ENCODE assay signal across 3 cellular contexts in genomic region chr7:129216821-129217416, GRCh38.
A peak's percentile ranks its signal among the peaks of the same experiment; 100 is the strongest.
TF ChIP-seq lines count a peak whose summit lies in the region.
"Not testable (repeated sequence)": the region's sequence is repeated elsewhere in the genome, so short reads cannot be mapped to it uniquely, and the experiment has no call there.

No MANE protein-coding gene starts in this region.

TF ChIP-seq in HEK293, 187 proteins besides CTCF, POLR2A, EP300 and RAD21:
- peak; percentile 61; the same call in 1 of the 2 replicates for TF ChIP-seq ZSCAN16 (tag by site-specific recombination; IDR thresholded peaks at IDR 0.05)

TF ChIP-seq in K562, 482 proteins besides CTCF, POLR2A, EP300 and RAD21:
- TF ChIP-seq CBFA2T3 (IDR thresholded peaks at IDR 0.05) (peak; percentile 44), CBFA2T2 (conservative IDR thresholded peaks at IDR 0.05) (peak; percentile 23; the same call in 1 of the 2 replicates)

TF ChIP-seq in HepG2, 621 proteins besides CTCF, POLR2A, EP300 and RAD21:
- peak; percentile 32; the same call in 1 of the 2 replicates for TF ChIP-seq ZGPAT (CRISPR knock-in tag; IDR thresholded peaks at IDR 0.05)
- peak; percentile 47; the same call in 1 of the 2 replicates for TF ChIP-seq HOXA3 (CRISPR knock-in tag; IDR thresholded peaks at IDR 0.05)
- TF ChIP-seq FOXJ3 (CRISPR knock-in tag; IDR thresholded peaks at IDR 0.05; ENCODE audit: borderline replicate concordance), result 0 out of 2 replicates have a peak, but pooled peaks have one; percentile 29
- peak; percentile 60; the same call in 1 of the 2 replicates for TF ChIP-seq ONECUT2 (CRISPR knock-in tag; IDR thresholded peaks at IDR 0.05)
- 0 out of 2 replicates have a peak, but pooled peaks have one; percentile 63 for TF ChIP-seq MLX (CRISPR knock-in tag; IDR thresholded peaks at IDR 0.05)
- TF ChIP-seq NCOA2 (CRISPR knock-in tag; IDR thresholded peaks at IDR 0.05), result 0 out of 2 replicates have a peak, but pooled peaks have one; percentile 28
- TF ChIP-seq ZMYM3 (CRISPR knock-in tag; IDR thresholded peaks at IDR 0.05), result 0 out of 2 replicates have a peak, but pooled peaks have one; percentile 25
- peak; percentile 72 for TF ChIP-seq BCL6 (CRISPR knock-in tag; IDR thresholded peaks at IDR 0.05)
- TF ChIP-seq GATAD2A (CRISPR knock-in tag; IDR thresholded peaks at IDR 0.05), result peak; percentile 72
- peak; percentile 63; the same call in 1 of the 2 replicates for TF ChIP-seq MIXL1 (CRISPR knock-in tag; IDR thresholded peaks at IDR 0.05)
- not testable (repeated sequence) for TF ChIP-seq SOX13 (IDR thresholded peaks at IDR 0.05)
- peak in 1 of 2 experiments; percentile 57; a peak in 2 of 4 replicates for TF ChIP-seq SOX13 (CRISPR knock-in tag; conservative IDR thresholded peaks at IDR 0.05 in 1 of 2, IDR thresholded peaks at IDR 0.05 in 1 of 2)
- peak; percentile 27; the same call in 1 of the 2 replicates for TF ChIP-seq TFE3 (CRISPR knock-in tag; IDR thresholded peaks at IDR 0.05)
- TF ChIP-seq KLF12 (CRISPR knock-in tag; IDR thresholded peaks at IDR 0.05; ENCODE audit: borderline replicate concordance), result 0 out of 2 replicates have a peak, but pooled peaks have one; percentile 26
- peak; percentile 27; the same call in 1 of the 2 replicates for TF ChIP-seq SOX5 (CRISPR knock-in tag; IDR thresholded peaks at IDR 0.05; ENCODE audit: borderline replicate concordance)
- TF ChIP-seq MED1 (CRISPR knock-in tag; IDR thresholded peaks at IDR 0.05), result peak; percentile 21; the same call in 1 of the 2 replicates
- TF ChIP-seq FOXK1 (CRISPR knock-in tag; IDR thresholded peaks at IDR 0.05; ENCODE audit: borderline replicate concordance, low read depth), result 0 out of 2 replicates have a peak, but pooled peaks have one; percentile 4
- TF ChIP-seq ARID5B (CRISPR knock-in tag; IDR thresholded peaks at IDR 0.05), result peak; percentile 76; the same call in 1 of the 2 replicates
- TF ChIP-seq FOXA3 (CRISPR knock-in tag; IDR thresholded peaks at IDR 0.05), result 0 out of 2 replicates have a peak, but pooled peaks have one; percentile 37
- peak; percentile 35; the same call in 1 of the 2 replicates for TF ChIP-seq FOXP4 (CRISPR knock-in tag; IDR thresholded peaks at IDR 0.05)
- TF ChIP-seq HNF4A (CRISPR knock-in tag; IDR thresholded peaks at IDR 0.05), result peak; percentile 24; the same call in 1 of the 2 replicates
- peak; percentile 88 for TF ChIP-seq ZNF652 (CRISPR knock-in tag; IDR thresholded peaks at IDR 0.05; ENCODE audit: borderline replicate concordance, low read depth)
- TF ChIP-seq ZFY (CRISPR knock-in tag; IDR thresholded peaks at IDR 0.05), result 0 out of 2 replicates have a peak, but pooled peaks have one; percentile 23
- peak; percentile 53; the same call in 1 of the 2 replicates for TF ChIP-seq PAXIP1 (CRISPR knock-in tag; conservative IDR thresholded peaks at IDR 0.05)
- TF ChIP-seq RXRB (CRISPR knock-in tag; IDR thresholded peaks at IDR 0.05; ENCODE audit: borderline replicate concordance), result 0 out of 2 replicates have a peak, but pooled peaks have one; percentile 16
- TF ChIP-seq FOXK2 (IDR thresholded peaks at IDR 0.05), result 0 out of 2 replicates have a peak, but pooled peaks have one; percentile 11
- TF ChIP-seq SAP130 (CRISPR knock-in tag; IDR thresholded peaks at IDR 0.05; ENCODE audit: low read depth), result 0 out of 2 replicates have a peak, but pooled peaks have one; percentile 31
